Comparison of ENCODE assay signal across 8 cellular contexts in the genomic region with DNA sequence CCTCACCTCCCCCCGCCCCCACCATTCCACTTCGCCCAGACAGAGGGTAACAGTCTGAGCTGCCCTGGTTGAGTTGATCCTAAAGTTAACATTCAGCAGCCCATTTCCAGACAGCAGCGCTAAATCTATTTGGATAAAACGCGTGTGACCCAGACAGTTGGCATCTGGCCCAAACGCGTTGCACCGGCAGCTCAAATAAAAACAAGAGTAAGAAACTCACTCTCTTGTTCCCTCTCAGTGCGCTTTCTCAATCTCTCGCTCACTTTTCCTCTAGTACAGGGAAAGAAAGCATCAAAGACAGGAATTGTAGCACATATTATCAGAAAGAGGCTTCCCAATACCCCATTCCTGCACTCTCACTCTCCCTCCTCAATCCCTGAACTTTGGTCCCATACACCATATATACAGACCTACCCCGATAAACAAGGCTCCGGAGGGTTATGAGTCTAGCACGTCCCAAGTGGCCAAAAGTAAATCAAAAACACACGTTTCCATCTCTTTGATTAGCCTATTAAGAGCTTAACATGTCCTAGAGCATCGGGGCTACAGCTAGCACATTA. TPM values are rescaled to one million over a fixed set of nuclear protein-coding genes. Genes with fewer than 3 reads are reported as not detected.
A peak's percentile ranks its signal among the peaks of the same experiment; 100 is the strongest.
DNase-seq lines count a peak whose midpoint lies in the region; ATAC-seq and TF ChIP-seq lines count a peak whose summit lies in the region.

No MANE protein-coding gene starts in this region.

- POLR2A ChIA-PET in WTC11 (lab: Charles Lee) = interaction anchor here (0.6 to 1.8 kb wide), 2 partner anchors 329 to 377 kb away, joined by 3 to 5 read pairs; no protein-coding TSS in a partner anchor

- no peak overlapping the region for H3K4me3 Mint-ChIP-seq in WTC11

- peak; percentile 30 for ATAC-seq in GM19463 (IDR thresholded peaks at IDR 0.05; ENCODE audit: unreplicated experiment)
- ATAC-seq in WTC11 = peak; percentile 8

- intact Hi-C loops in thyroid gland (cut with DNase I) = loop anchor here (5.0 to 10.0 kb wide), 3 partner anchors 378 to 676 kb away; no protein-coding TSS in a partner anchor

- no peaks in the 10 kb centered on the region for H4K20me1 ChIP-seq in MM.1S (ENCODE audit: insufficient read depth, low read length)

- peaks cover 4% of the 10 kb centered on the region; the same call in 1 of the 2 replicates for H3F3A ChIP-seq in MM.1S (ENCODE audit: insufficient read depth, low read length)

- H3K27ac Mint-ChIP-seq in WTC11 = no peak overlapping the region

- H3K4me3 ChIP-seq in BE2C (ENCODE audit: low read depth, low read length) (peak overlapping the region; percentile 66), MM.1S (ENCODE audit: low read length) (peak overlapping the region; percentile 75), thyroid gland (replicated peaks in 1 of 3) (peak overlapping the region in 2 of 3 donors; percentile 9 to 15)

- WGBS in thyroid gland, 2 donors = 1% methylated on average over 15 of the region's 15 CpGs

- peaks cover 16% of the 10 kb centered on the region for H3K4me1 Mint-ChIP-seq in WTC11

- peak overlapping the region; percentile 56 for H2AFZ ChIP-seq in MM.1S (ENCODE audit: low read length)

- H3K9ac ChIP-seq in MM.1S (ENCODE audit: low read length) = no peak overlapping the region

- H3K79me2 ChIP-seq in MM.1S (ENCODE audit: low read length) = no peaks in the 10 kb centered on the region

- no peaks in the 10 kb centered on the region for H3K36me3 ChIP-seq in BE2C
- H3K36me3 ChIP-seq in MM.1S (replicated peaks; ENCODE audit: insufficient read depth, low read length) = no peaks in the 10 kb centered on the region
- no peaks in the 10 kb centered on the region for H3K36me3 ChIP-seq in thyroid gland

- H3K36me3 Mint-ChIP-seq in WTC11 = peaks cover 5% of the 10 kb centered on the region; the same call in 1 of the 2 replicates

- H3K4me1 ChIP-seq in BE2C (no peaks in the 10 kb centered on the region; the same call in 1 of the 2 replicates), MM.1S (ENCODE audit: low read length) (peaks cover 6% of the 10 kb centered on the region; the same call in 1 of the 2 replicates), thyroid gland (peaks cover 12 to 16% of the 10 kb centered on the region in 2 donors)

- no peaks in the 10 kb centered on the region for H3K9me3 Mint-ChIP-seq in WTC11

- peak overlapping the region; percentile 89 for H3K4me2 ChIP-seq in MM.1S (ENCODE audit: low read depth, low read length)

- TF ChIP-seq CTCF in BE2C (IDR thresholded peaks at IDR 0.05; ENCODE audit: low read depth, low read length) = no peak
- TF ChIP-seq CTCF in MM.1S (IDR thresholded peaks at IDR 0.05; ENCODE audit: low read length) = no peak; the same call in 1 of the 2 replicates
- no peak for TF ChIP-seq CTCF in WTC11 (IDR thresholded peaks at IDR 0.05)
- no peak for TF ChIP-seq CTCF in thyroid gland (IDR thresholded peaks at IDR 0.05)

- H3K27me3 ChIP-seq in BE2C = no peaks in the 10 kb centered on the region
- H3K27me3 ChIP-seq in MM.1S (replicated peaks; ENCODE audit: insufficient read depth, low read length) = no peaks in the 10 kb centered on the region
- H3K27me3 ChIP-seq in thyroid gland = no peaks in the 10 kb centered on the region

- CTCF ChIA-PET in WTC11 (lab: Charles Lee) = interaction anchor here (0.6 to 4.4 kb wide), 3 partner anchors 379 to 843 kb away, joined by 3 to 66 read pairs (median 43); no protein-coding TSS in a partner anchor

- DNase-seq in BE2C (peak; percentile 57), MM.1S (peak; percentile 41), WTC11 (ENCODE audit: low spot score) (no peak), epithelial cell of prostate (ENCODE audit: low read depth, low spot score) (no peak), midbrain (lab: John Stamatoyannopoulos, UW) (peak; percentile 44), thyroid gland (peak; percentile 91 to 93), NCI-H187 (lab: John Stamatoyannopoulos, UW) (no peak)

- H3K27ac ChIP-seq in MM.1S (ENCODE audit: low read length) (no peak overlapping the region), epithelial cell of prostate (peak overlapping the region; percentile 65), thyroid gland (peak overlapping the region in 2 of 3 donors; percentile 73 to 91)

- no peaks in the 10 kb centered on the region for H3K27me3 Mint-ChIP-seq in WTC11 (ENCODE audit: low read depth)

- no peak for TF ChIP-seq POLR2A in thyroid gland (IDR thresholded peaks at IDR 0.05)

- H3K9me2 ChIP-seq in MM.1S (replicated peaks; ENCODE audit: insufficient read depth, low read length) = no peaks in the 10 kb centered on the region

- no peaks in the 10 kb centered on the region for H3K9me3 ChIP-seq in BE2C
- H3K9me3 ChIP-seq in MM.1S (replicated peaks; ENCODE audit: insufficient read depth, low read length) = no peaks in the 10 kb centered on the region
- H3K9me3 ChIP-seq in thyroid gland = no peaks in the 10 kb centered on the region

TF ChIP-seq in WTC11, 78 proteins besides CTCF, POLR2A, EP300 and RAD21 (continues in another document):
- no peak for TF ChIP-seq ZNF138 (CRISPR knock-in tag; conservative IDR thresholded peaks at IDR 0.05)
- no peak for TF ChIP-seq FOXP1 (CRISPR knock-in tag; IDR thresholded peaks at IDR 0.05; ENCODE audit: borderline replicate concordance)
- TF ChIP-seq, protein P1, sequence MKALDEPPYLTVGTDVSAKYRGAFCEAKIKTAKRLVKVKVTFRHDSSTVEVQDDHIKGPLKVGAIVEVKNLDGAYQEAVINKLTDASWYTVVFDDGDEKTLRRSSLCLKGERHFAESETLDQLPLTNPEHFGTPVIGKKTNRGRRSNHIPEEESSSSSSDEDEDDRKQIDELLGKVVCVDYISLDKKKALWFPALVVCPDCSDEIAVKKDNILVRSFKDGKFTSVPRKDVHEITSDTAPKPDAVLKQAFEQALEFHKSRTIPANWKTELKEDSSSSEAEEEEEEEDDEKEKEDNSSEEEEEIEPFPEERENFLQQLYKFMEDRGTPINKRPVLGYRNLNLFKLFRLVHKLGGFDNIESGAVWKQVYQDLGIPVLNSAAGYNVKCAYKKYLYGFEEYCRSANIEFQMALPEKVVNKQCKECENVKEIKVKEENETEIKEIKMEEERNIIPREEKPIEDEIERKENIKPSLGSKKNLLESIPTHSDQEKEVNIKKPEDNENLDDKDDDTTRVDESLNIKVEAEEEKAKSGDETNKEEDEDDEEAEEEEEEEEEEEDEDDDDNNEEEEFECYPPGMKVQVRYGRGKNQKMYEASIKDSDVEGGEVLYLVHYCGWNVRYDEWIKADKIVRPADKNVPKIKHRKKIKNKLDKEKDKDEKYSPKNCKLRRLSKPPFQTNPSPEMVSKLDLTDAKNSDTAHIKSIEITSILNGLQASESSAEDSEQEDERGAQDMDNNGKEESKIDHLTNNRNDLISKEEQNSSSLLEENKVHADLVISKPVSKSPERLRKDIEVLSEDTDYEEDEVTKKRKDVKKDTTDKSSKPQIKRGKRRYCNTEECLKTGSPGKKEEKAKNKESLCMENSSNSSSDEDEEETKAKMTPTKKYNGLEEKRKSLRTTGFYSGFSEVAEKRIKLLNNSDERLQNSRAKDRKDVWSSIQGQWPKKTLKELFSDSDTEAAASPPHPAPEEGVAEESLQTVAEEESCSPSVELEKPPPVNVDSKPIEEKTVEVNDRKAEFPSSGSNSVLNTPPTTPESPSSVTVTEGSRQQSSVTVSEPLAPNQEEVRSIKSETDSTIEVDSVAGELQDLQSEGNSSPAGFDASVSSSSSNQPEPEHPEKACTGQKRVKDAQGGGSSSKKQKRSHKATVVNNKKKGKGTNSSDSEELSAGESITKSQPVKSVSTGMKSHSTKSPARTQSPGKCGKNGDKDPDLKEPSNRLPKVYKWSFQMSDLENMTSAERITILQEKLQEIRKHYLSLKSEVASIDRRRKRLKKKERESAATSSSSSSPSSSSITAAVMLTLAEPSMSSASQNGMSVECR (CRISPR knock-in tag; IDR thresholded peaks at IDR 0.05; ENCODE audit: borderline replicate concordance) = no peak
- no peak for TF ChIP-seq HMGA2 (CRISPR knock-in tag; IDR thresholded peaks at IDR 0.05)
- no peak for TF ChIP-seq JAZF1 (CRISPR knock-in tag; IDR thresholded peaks at IDR 0.05)
- TF ChIP-seq NR1H2 (CRISPR knock-in tag; IDR thresholded peaks at IDR 0.05) = no peak
- TF ChIP-seq, protein P2, sequence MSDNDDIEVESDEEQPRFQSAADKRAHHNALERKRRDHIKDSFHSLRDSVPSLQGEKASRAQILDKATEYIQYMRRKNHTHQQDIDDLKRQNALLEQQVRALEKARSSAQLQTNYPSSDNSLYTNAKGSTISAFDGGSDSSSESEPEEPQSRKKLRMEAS (CRISPR knock-in tag; IDR thresholded peaks at IDR 0.05) = no peak
- TF ChIP-seq, protein P3, sequence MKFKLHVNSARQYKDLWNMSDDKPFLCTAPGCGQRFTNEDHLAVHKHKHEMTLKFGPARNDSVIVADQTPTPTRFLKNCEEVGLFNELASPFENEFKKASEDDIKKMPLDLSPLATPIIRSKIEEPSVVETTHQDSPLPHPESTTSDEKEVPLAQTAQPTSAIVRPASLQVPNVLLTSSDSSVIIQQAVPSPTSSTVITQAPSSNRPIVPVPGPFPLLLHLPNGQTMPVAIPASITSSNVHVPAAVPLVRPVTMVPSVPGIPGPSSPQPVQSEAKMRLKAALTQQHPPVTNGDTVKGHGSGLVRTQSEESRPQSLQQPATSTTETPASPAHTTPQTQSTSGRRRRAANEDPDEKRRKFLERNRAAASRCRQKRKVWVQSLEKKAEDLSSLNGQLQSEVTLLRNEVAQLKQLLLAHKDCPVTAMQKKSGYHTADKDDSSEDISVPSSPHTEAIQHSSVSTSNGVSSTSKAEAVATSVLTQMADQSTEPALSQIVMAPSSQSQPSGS (CRISPR knock-in tag; IDR thresholded peaks at IDR 0.05; ENCODE audit: borderline replicate concordance, low read depth) = no peak
- no peak for TF ChIP-seq NFATC4 (CRISPR knock-in tag; IDR thresholded peaks at IDR 0.05)
- TF ChIP-seq, protein P4, sequence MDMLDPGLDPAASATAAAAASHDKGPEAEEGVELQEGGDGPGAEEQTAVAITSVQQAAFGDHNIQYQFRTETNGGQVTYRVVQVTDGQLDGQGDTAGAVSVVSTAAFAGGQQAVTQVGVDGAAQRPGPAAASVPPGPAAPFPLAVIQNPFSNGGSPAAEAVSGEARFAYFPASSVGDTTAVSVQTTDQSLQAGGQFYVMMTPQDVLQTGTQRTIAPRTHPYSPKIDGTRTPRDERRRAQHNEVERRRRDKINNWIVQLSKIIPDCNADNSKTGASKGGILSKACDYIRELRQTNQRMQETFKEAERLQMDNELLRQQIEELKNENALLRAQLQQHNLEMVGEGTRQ (CRISPR knock-in tag; IDR thresholded peaks at IDR 0.05) = no peak
- no peak for TF ChIP-seq RELA (CRISPR knock-in tag; IDR thresholded peaks at IDR 0.05; ENCODE audit: borderline replicate concordance)
- TF ChIP-seq TP53 (CRISPR knock-in tag; IDR thresholded peaks at IDR 0.05) = no peak
- no peak for TF ChIP-seq ELF4 (CRISPR knock-in tag; IDR thresholded peaks at IDR 0.05; ENCODE audit: low read depth)
- TF ChIP-seq ZNF423 (CRISPR knock-in tag; IDR thresholded peaks at IDR 0.05) = no peak
- no peak for TF ChIP-seq CREM (CRISPR knock-in tag; IDR thresholded peaks at IDR 0.05)
- no peak for TF ChIP-seq ZBTB21 (CRISPR knock-in tag; IDR thresholded peaks at IDR 0.05; ENCODE audit: borderline replicate concordance)

RNA-seq across cellular contexts. Expression of a gene that starts 1.3 kb away (rescaled TPM):
- polyA plus RNA-seq in BE2C (2012; ENCODE audit: insufficient read depth, insufficient read length, low read depth) = not detected
- total RNA-seq in WTC11 (2021) (2.6 to 3.5 TPM (median 2.8 TPM) in 3 replicates), thyroid gland (1 to 10 TPM; 1.0 to 3.4 (median 3.3) TPM)

Comparison
In these comparisons a context has a peak if more than half of its experiments do, and no peak if none do; other contexts are left out.
1. DNase-seq: peak in BE2C (single experiment), MM.1S (single experiment), midbrain (single experiment) and thyroid gland (2 of 2); none in WTC11 (single experiment), epithelial cell of prostate (single experiment) and NCI-H187 (0 of 2).
2. H3K4me3 ChIP-seq: peak in every context shown above with its lines; median percentile 75 in MM.1S; 66 in BE2C; 12 in thyroid gland.